1 cellular context compared by ENCODE assay signal in the genomic region with DNA sequence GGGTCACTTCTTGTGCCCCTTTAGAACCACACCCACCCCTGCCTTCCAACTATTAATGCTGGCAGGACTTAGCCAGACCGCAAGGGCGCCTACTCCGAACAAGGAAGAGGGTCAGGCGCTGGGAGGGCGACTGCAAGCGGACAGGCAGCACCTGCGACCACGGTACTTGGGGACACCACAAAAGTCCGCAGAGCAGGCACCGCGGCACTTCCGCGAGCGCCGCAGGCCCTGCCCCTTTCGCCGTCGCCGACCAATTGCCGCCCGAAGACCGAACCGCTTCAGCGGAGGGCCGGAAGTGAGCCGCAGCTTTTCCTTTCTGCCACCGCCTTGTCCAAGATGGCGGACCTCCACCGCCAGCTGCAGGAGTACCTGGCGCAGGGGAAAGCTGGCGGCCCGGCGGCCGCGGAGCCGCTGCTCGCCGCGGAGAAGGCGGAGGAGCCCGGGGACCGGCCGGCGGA.
TF ChIP-seq lines count a peak whose summit lies in the region.

A gene with protein sequence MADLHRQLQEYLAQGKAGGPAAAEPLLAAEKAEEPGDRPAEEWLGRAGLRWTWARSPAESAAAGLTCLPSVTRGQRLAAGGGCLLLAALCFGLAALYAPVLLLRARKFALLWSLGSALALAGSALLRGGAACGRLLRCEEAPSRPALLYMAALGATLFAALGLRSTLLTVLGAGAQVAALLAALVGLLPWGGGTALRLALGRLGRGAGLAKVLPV (plus strand): TSS at position 305 of the 458 bp plus-strand sequence. CDS start 32 bp downstream, at position 337.

TF ChIP-seq in HepG2, 621 proteins besides CTCF, POLR2A, EP300 and RAD21 (continued from another document and continues in another):
- TF ChIP-seq, protein P1, sequence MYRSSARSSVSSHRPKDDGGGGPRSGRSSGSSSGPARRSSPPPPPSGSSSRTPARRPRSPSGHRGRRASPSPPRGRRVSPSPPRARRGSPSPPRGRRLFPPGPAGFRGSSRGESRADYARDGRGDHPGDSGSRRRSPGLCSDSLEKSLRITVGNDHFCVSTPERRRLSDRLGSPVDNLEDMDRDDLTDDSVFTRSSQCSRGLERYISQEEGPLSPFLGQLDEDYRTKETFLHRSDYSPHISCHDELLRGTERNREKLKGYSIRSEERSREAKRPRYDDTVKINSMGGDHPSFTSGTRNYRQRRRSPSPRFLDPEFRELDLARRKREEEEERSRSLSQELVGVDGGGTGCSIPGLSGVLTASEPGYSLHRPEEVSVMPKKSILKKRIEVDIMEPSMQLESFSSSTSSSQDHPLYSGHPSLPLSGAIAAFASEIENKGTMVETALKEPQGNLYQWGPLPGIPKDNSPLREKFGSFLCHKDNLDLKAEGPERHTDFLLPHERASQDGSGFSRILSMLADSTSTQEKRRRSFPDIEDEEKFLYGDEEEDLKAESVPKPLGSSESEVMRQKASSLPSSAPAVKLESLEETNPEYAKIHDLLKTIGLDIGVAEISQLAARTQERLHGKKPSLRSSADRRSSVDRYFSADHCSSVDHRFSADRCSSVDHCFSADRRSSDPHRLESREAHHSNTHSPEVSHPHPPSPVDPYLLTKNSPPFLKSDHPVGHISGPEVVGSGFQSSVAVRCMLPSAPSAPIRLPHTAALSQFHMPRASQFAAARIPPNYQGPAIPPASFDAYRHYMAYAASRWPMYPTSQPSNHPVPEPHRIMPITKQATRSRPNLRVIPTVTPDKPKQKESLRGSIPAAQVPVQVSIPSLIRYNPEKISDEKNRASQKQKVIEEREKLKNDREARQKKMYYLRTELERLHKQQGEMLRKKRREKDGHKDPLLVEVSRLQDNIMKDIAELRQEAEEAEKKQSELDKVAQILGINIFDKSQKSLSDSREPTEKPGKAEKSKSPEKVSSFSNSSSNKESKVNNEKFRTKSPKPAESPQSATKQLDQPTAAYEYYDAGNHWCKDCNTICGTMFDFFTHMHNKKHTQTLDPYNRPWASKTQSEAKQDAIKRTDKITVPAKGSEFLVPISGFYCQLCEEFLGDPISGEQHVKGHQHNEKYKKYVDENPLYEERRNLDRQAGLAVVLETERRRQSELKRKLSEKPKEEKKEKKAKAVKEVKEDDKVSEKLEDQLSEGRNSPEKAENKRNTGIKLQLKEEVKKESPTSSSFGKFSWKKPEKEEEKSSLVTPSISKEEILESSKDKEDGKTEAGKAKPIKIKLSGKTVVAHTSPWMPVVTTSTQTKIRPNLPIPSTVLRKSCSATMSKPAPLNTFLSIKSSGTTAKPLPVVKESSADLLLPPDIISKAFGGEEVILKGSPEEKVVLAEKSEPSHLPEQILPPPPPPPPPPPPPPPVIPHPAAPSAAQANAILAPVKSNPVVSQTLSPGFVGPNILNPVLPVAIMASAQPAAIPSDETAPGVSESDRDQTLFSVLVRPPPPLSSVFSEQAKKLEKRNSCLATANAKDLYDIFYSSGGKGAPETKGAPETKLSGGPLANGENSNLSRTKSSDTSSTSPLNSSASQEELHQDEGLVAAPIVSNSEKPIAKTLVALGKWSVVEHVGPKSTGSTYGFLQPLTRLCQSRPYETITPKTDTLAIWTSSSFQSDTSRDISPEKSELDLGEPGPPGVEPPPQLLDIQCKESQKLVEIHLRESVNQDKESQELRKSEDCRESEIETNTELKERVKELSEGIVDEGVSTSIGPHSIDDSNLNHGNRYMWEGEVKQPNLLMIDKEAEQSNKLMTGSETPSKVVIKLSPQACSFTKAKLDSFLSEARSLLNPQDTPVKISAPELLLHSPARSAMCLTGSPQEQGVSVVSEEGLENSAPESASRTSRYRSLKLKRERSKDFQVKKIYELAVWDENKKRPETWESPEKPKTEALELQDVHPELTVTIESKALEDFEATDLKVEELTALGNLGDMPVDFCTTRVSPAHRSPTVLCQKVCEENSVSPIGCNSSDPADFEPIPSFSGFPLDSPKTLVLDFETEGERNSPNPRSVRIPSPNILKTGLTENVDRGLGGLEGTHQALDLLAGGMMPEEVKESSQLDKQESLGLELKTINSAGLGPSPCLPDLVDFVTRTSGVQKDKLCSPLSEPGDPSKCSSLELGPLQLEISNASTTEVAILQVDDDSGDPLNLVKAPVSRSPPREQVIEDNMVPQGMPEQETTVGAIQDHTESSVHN (CRISPR knock-in tag; IDR thresholded peaks at IDR 0.05), result peak; percentile 56; the same call in 1 of the 2 replicates
- TF ChIP-seq HOXA5 (CRISPR knock-in tag; IDR thresholded peaks at IDR 0.05), result peak; percentile 58; the same call in 1 of the 2 replicates
- TF ChIP-seq ZNF260 (CRISPR knock-in tag; IDR thresholded peaks at IDR 0.05; ENCODE audit: borderline replicate concordance, low read depth), result no peak
- TF ChIP-seq CCDC6 (CRISPR knock-in tag; IDR thresholded peaks at IDR 0.05), result 0 out of 2 replicates have a peak, but pooled peaks have one; percentile 55
- no peak; the same call in 1 of the 2 replicates for TF ChIP-seq TBX2 (CRISPR knock-in tag; IDR thresholded peaks at IDR 0.05; ENCODE audit: borderline replicate concordance)
- TF ChIP-seq, protein P2, sequence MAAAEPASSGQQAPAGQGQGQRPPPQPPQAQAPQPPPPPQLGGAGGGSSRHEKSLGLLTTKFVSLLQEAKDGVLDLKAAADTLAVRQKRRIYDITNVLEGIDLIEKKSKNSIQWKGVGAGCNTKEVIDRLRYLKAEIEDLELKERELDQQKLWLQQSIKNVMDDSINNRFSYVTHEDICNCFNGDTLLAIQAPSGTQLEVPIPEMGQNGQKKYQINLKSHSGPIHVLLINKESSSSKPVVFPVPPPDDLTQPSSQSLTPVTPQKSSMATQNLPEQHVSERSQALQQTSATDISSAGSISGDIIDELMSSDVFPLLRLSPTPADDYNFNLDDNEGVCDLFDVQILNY (CRISPR knock-in tag; conservative IDR thresholded peaks at IDR 0.05), result no peak
- no peak for TF ChIP-seq SOX13 (IDR thresholded peaks at IDR 0.05)
- peak in 1 of 2 experiments; percentile 50; a peak in 2 of 4 replicates for TF ChIP-seq SOX13 (CRISPR knock-in tag; conservative IDR thresholded peaks at IDR 0.05 in 1 of 2, IDR thresholded peaks at IDR 0.05 in 1 of 2)
- peak; percentile 67 for TF ChIP-seq AHR (CRISPR knock-in tag; IDR thresholded peaks at IDR 0.05)
- TF ChIP-seq, protein P3, sequence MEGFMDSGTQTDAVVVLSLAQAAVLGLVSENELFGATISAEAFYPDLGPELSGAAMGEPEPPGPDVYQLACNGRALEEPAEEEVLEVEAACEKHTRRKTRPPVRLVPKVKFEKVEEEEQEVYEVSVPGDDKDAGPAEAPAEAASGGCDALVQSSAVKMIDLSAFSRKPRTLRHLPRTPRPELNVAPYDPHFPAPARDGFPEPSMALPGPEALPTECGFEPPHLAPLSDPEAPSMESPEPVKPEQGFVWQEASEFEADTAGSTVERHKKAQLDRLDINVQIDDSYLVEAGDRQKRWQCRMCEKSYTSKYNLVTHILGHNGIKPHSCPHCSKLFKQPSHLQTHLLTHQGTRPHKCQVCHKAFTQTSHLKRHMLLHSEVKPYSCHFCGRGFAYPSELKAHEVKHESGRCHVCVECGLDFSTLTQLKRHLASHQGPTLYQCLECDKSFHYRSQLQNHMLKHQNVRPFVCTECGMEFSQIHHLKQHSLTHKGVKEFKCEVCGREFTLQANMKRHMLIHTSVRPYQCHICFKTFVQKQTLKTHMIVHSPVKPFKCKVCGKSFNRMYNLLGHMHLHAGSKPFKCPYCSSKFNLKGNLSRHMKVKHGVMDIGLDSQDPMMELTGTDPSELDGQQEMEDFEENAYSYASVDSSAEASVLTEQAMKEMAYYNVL (CRISPR knock-in tag; IDR thresholded peaks at IDR 0.05; ENCODE audit: borderline replicate concordance), result peak; percentile 80; the same call in 1 of the 2 replicates
- TF ChIP-seq, protein P4, sequence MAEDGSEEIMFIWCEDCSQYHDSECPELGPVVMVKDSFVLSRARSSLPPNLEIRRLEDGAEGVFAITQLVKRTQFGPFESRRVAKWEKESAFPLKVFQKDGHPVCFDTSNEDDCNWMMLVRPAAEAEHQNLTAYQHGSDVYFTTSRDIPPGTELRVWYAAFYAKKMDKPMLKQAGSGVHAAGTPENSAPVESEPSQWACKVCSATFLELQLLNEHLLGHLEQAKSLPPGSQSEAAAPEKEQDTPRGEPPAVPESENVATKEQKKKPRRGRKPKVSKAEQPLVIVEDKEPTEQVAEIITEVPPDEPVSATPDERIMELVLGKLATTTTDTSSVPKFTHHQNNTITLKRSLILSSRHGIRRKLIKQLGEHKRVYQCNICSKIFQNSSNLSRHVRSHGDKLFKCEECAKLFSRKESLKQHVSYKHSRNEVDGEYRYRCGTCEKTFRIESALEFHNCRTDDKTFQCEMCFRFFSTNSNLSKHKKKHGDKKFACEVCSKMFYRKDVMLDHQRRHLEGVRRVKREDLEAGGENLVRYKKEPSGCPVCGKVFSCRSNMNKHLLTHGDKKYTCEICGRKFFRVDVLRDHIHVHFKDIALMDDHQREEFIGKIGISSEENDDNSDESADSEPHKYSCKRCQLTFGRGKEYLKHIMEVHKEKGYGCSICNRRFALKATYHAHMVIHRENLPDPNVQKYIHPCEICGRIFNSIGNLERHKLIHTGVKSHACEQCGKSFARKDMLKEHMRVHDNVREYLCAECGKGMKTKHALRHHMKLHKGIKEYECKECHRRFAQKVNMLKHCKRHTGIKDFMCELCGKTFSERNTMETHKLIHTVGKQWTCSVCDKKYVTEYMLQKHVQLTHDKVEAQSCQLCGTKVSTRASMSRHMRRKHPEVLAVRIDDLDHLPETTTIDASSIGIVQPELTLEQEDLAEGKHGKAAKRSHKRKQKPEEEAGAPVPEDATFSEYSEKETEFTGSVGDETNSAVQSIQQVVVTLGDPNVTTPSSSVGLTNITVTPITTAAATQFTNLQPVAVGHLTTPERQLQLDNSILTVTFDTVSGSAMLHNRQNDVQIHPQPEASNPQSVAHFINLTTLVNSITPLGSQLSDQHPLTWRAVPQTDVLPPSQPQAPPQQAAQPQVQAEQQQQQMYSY (CRISPR knock-in tag; IDR thresholded peaks at IDR 0.05), result no peak; the same call in 1 of the 2 replicates
- TF ChIP-seq ZFAT (CRISPR knock-in tag; conservative IDR thresholded peaks at IDR 0.05), result no peak
- no peak for TF ChIP-seq SETDB1 (CRISPR knock-in tag; IDR thresholded peaks at IDR 0.05; ENCODE audit: borderline replicate concordance)
- TF ChIP-seq SNAI1 (CRISPR knock-in tag; IDR thresholded peaks at IDR 0.05; ENCODE audit: borderline replicate concordance), result peak; percentile 87; the same call in 1 of the 2 replicates
- TF ChIP-seq, protein P5, sequence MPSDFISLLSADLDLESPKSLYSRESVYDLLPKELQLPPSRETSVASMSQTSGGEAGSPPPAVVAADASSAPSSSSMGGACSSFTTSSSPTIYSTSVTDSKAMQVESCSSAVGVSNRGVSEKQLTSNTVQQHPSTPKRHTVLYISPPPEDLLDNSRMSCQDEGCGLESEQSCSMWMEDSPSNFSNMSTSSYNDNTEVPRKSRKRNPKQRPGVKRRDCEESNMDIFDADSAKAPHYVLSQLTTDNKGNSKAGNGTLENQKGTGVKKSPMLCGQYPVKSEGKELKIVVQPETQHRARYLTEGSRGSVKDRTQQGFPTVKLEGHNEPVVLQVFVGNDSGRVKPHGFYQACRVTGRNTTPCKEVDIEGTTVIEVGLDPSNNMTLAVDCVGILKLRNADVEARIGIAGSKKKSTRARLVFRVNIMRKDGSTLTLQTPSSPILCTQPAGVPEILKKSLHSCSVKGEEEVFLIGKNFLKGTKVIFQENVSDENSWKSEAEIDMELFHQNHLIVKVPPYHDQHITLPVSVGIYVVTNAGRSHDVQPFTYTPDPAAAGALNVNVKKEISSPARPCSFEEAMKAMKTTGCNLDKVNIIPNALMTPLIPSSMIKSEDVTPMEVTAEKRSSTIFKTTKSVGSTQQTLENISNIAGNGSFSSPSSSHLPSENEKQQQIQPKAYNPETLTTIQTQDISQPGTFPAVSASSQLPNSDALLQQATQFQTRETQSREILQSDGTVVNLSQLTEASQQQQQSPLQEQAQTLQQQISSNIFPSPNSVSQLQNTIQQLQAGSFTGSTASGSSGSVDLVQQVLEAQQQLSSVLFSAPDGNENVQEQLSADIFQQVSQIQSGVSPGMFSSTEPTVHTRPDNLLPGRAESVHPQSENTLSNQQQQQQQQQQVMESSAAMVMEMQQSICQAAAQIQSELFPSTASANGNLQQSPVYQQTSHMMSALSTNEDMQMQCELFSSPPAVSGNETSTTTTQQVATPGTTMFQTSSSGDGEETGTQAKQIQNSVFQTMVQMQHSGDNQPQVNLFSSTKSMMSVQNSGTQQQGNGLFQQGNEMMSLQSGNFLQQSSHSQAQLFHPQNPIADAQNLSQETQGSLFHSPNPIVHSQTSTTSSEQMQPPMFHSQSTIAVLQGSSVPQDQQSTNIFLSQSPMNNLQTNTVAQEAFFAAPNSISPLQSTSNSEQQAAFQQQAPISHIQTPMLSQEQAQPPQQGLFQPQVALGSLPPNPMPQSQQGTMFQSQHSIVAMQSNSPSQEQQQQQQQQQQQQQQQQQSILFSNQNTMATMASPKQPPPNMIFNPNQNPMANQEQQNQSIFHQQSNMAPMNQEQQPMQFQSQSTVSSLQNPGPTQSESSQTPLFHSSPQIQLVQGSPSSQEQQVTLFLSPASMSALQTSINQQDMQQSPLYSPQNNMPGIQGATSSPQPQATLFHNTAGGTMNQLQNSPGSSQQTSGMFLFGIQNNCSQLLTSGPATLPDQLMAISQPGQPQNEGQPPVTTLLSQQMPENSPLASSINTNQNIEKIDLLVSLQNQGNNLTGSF (CRISPR knock-in tag; IDR thresholded peaks at IDR 0.05), result no peak; the same call in 1 of the 2 replicates
- no peak for TF ChIP-seq U2AF1 (optimal IDR thresholded peaks at IDR 0.05; ENCODE audit: low read depth, low read length)
- TF ChIP-seq, protein P6, sequence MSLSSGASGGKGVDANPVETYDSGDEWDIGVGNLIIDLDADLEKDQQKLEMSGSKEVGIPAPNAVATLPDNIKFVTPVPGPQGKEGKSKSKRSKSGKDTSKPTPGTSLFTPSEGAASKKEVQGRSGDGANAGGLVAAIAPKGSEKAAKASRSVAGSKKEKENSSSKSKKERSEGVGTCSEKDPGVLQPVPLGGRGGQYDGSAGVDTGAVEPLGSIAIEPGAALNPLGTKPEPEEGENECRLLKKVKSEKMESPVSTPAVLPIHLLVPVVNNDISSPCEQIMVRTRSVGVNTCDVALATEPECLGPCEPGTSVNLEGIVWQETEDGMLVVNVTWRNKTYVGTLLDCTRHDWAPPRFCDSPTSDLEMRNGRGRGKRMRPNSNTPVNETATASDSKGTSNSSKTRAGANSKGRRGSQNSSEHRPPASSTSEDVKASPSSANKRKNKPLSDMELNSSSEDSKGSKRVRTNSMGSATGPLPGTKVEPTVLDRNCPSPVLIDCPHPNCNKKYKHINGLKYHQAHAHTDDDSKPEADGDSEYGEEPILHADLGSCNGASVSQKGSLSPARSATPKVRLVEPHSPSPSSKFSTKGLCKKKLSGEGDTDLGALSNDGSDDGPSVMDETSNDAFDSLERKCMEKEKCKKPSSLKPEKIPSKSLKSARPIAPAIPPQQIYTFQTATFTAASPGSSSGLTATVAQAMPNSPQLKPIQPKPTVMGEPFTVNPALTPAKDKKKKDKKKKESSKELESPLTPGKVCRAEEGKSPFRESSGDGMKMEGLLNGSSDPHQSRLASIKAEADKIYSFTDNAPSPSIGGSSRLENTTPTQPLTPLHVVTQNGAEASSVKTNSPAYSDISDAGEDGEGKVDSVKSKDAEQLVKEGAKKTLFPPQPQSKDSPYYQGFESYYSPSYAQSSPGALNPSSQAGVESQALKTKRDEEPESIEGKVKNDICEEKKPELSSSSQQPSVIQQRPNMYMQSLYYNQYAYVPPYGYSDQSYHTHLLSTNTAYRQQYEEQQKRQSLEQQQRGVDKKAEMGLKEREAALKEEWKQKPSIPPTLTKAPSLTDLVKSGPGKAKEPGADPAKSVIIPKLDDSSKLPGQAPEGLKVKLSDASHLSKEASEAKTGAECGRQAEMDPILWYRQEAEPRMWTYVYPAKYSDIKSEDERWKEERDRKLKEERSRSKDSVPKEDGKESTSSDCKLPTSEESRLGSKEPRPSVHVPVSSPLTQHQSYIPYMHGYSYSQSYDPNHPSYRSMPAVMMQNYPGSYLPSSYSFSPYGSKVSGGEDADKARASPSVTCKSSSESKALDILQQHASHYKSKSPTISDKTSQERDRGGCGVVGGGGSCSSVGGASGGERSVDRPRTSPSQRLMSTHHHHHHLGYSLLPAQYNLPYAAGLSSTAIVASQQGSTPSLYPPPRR (CRISPR knock-in tag; IDR thresholded peaks at IDR 0.05; ENCODE audit: borderline replicate concordance), result peak; percentile 64
- no peak for TF ChIP-seq RORA (CRISPR knock-in tag; IDR thresholded peaks at IDR 0.05)
- TF ChIP-seq ZNF383 (CRISPR knock-in tag; IDR thresholded peaks at IDR 0.05; ENCODE audit: borderline replicate concordance), result 0 out of 2 replicates have a peak, but pooled peaks have one; percentile 24
- no peak for TF ChIP-seq GABPA (IDR thresholded peaks at IDR 0.05; ENCODE audit: low read depth, low read length)
- peak; percentile 92 for TF ChIP-seq GABPA (CRISPR knock-in tag; IDR thresholded peaks at IDR 0.05; ENCODE audit: low read depth)
